Comparison of ENCODE assay signal across 8 cellular contexts in genomic region chr22:37428649-37429586, GRCh38. TPM values are rescaled to one million over a fixed set of nuclear protein-coding genes. Genes with fewer than 3 reads are reported as not detected.
DNase-seq lines count a peak whose midpoint lies in the region; ATAC-seq, FAIRE-seq and TF ChIP-seq lines count a peak whose summit lies in the region.

No MANE protein-coding gene starts in this region.

- DNase-seq in 8988T (peak; percentile 65), GM13976 (ENCODE audit: low spot score) (peak; percentile 82), RCC 7860 (ENCODE audit: low spot score) (peak; percentile 10), left ventricle myocardium superior (peak; percentile 60), NCI-H187 (lab: John Stamatoyannopoulos, UW) (no peak)
- DNase-seq in activated gamma-delta T cell treated with anti-CD3 and anti-CD28 coated beads, Interleukin-2, amount 50 U/mL, for 16 hours (ENCODE audit: low read depth), result peak; percentile 41
- DNase-seq in stimulated activated CD4-positive, alpha-beta T cell treated with anti-CD3 and anti-CD28 coated beads, Interleukin-1b, Interleukin-23, amount 100 ng/mL, for 48 hours, result peak; percentile 39

- no peak for FAIRE-seq in RCC 7860 (lab: Jason Lieb, UNC)

- in situ Hi-C loops in GM13976 (cut with MboI; ENCODE audit: low sequenced_read_pairs, unreplicated experiment), result no loop called here

- TF ChIP-seq CTCF in GM13976 (IDR thresholded peaks at IDR 0.05; ENCODE audit: borderline replicate concordance, control extremely low read depth, extremely low read depth, insufficient read depth, missing control alignments), result peak; percentile 65

- ATAC-seq in left ventricle myocardium superior (peak; percentile 54), GM21576 (IDR thresholded peaks at IDR 0.05; ENCODE audit: unreplicated experiment) (no peak)

- intact Hi-C loops in left ventricle myocardium superior (cut with micrococcal nuclease), result no loop called here

RNA-seq across cellular contexts. Expression of gene ELFN2, which starts 1.6 kb away (rescaled TPM):
- 0.05 TPM for total RNA-seq in left ventricle myocardium superior

RNA-seq across cellular contexts. Expression of gene MFNG, which starts 57.3 kb away (rescaled TPM):
- 13.9 TPM for total RNA-seq in left ventricle myocardium superior

Comparison
In these comparisons a context has a peak if more than half of its experiments do, and no peak if none do; other contexts are left out.
1. DNase-seq: peak in 8988T (single experiment), GM13976 (single experiment), RCC 7860 (single experiment), activated gamma-delta T cell treated with anti-CD3 and anti-CD28 coated beads, Interleukin-2, amount 50 U/mL, for 16 hours (single experiment), left ventricle myocardium superior (single experiment) and stimulated activated CD4-positive, alpha-beta T cell treated with anti-CD3 and anti-CD28 coated beads, Interleukin-1b, Interleukin-23, amount 100 ng/mL, for 48 hours (single experiment); none in NCI-H187 (0 of 2).